ENCODE assay signal across 8 cellular contexts in the genomic region with DNA sequence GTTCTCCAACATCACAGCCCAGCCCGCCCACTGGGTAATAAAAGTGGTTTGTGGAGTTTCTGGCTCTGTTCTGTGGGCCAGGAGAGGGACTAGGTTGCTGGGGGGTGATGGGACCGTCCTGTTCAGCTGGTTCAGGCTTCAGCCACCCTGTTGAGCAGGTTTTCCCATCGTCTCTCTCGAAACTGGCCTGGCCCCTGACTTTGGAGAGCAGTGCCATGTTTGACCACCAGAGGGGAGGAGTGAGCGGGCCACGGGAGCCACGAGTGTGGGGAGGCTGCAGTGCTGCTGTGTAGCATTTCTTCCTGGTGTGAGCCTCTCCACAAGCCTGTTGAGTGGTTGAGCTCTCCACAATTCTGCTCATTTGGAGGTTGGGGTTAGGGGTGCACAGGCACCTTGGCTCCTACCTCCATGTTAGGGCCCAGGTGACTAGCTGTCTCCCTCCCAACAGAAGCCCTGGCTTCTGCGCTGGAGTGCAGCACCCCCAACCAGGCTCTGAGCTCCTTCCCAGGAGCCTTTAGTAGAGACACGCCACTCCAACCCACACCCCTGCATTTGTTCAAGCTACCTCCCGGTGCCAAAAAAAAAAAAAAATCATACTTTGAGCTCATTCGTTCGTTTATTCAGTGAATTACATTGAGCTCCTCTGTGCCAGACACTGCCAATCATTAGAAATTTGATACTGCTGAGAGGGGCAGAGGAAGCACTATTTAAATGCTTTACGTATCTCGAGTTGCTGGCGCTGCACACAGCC. TPM values are rescaled to one million over a fixed set of nuclear protein-coding genes. Genes with fewer than 3 reads are reported as not detected.
A peak's percentile ranks its signal among the peaks of the same experiment; 100 is the strongest.
DNase-seq lines count a peak whose midpoint lies in the region; ATAC-seq and TF ChIP-seq lines count a peak whose summit lies in the region.

No MANE protein-coding gene starts in this region.

- no peak overlapping the region for H3K27ac Mint-ChIP-seq in activated T-cell treated with anti-CD3 and anti-CD28 coated beads, Interleukin-2, amount 50 U/mL, for 72 hours
- H3K27ac Mint-ChIP-seq in neural progenitor cell: no peak overlapping the region

- ATAC-seq in GM18505 (IDR thresholded peaks at IDR 0.05; ENCODE audit: unreplicated experiment): peak; percentile 67
- ATAC-seq in activated T-cell treated with anti-CD3 and anti-CD28 coated beads, Interleukin-2, amount 50 U/mL, for 72 hours (replicated peaks in 1 of 2): peak; percentile 86 to 88

- no peaks in the 10 kb centered on the region for H3K79me2 ChIP-seq in neural progenitor cell (ENCODE audit: low read depth)

- peak; percentile 84 to 97 (median 96) for TF ChIP-seq CTCF in Peyer's patch (IDR thresholded peaks at IDR 0.05)
- peak; percentile 96 for TF ChIP-seq CTCF in fibroblast of mammary gland (conservative IDR thresholded peaks at IDR 0.05; ENCODE audit: control insufficient read depth, insufficient read depth, low read depth, low read length)
- TF ChIP-seq CTCF in neural progenitor cell (IDR thresholded peaks at IDR 0.05): peak; percentile 89

- H3F3A ChIP-seq in neural progenitor cell (ENCODE audit: low read depth): peaks cover 9% of the 10 kb centered on the region

- H3K4me2 ChIP-seq in neural progenitor cell: no peak overlapping the region

- H3K27me3 ChIP-seq in Peyer's patch (no peaks in the 10 kb centered on the region), neural progenitor cell (no peaks in the 10 kb centered on the region)

- H3K36me3 ChIP-seq in Peyer's patch (peaks cover 0 to 46% (median 0%) of the 10 kb centered on the region in 3 donors), neural progenitor cell (no peaks in the 10 kb centered on the region)

- DNase-seq in 8988T (peak; percentile 79), HuH-7 (ENCODE audit: low spot score) (peak; percentile 73), Peyer's patch (peak; percentile 64 to 89 (median 88)), fibroblast of mammary gland (ENCODE audit: low read depth) (peak; percentile 53), neural progenitor cell (ENCODE audit: low spot score) (peak; percentile 72), substantia nigra (lab: John Stamatoyannopoulos, UW) (peak in 38 of 49 donors; percentile 6 to 66 (median 32))
- DNase-seq in activated T-cell treated with anti-CD3 and anti-CD28 coated beads, Interleukin-2, amount 50 U/mL, for 72 hours: peak; percentile 81 to 88

- H3K4me1 Mint-ChIP-seq in activated T-cell treated with anti-CD3 and anti-CD28 coated beads, Interleukin-2, amount 50 U/mL, for 72 hours (ENCODE audit: low read depth): peaks cover 23% of the 10 kb centered on the region
- peaks cover 23% of the 10 kb centered on the region for H3K4me1 Mint-ChIP-seq in neural progenitor cell

- H3K9ac ChIP-seq in neural progenitor cell: no peak overlapping the region

- TF ChIP-seq POLR2A in GM18505 (IDR thresholded peaks at IDR 0.05; ENCODE audit: borderline replicate concordance, extremely low read depth, insufficient read depth, insufficient read length): no peak
- no peak for TF ChIP-seq POLR2A in Peyer's patch (IDR thresholded peaks at IDR 0.05)

- peak overlapping the region; percentile 80 for H2AFZ ChIP-seq in neural progenitor cell (replicated peaks)

- H3K27ac ChIP-seq in Peyer's patch: peak overlapping the region in 3 of 4 donors; percentile 16 to 78 (median 41)
- H3K27ac ChIP-seq in neural progenitor cell: no peak overlapping the region
- no peak overlapping the region for H3K27ac ChIP-seq in substantia nigra (ENCODE audit: low read depth, low read length, poor library complexity, severe bottlenecking)

- no peaks in the 10 kb centered on the region for H4K20me1 ChIP-seq in neural progenitor cell (ENCODE audit: low read depth)

- no peak overlapping the region for H3K4me3 Mint-ChIP-seq in activated T-cell treated with anti-CD3 and anti-CD28 coated beads, Interleukin-2, amount 50 U/mL, for 72 hours
- peak overlapping the region; percentile 33 for H3K4me3 Mint-ChIP-seq in neural progenitor cell

- peaks cover 0 to 27% (median 3%) of the 10 kb centered on the region in 4 donors for H3K4me1 ChIP-seq in Peyer's patch
- H3K4me1 ChIP-seq in neural progenitor cell: no peaks in the 10 kb centered on the region

- no peaks in the 10 kb centered on the region for H3K9me3 Mint-ChIP-seq in activated T-cell treated with anti-CD3 and anti-CD28 coated beads, Interleukin-2, amount 50 U/mL, for 72 hours
- H3K9me3 Mint-ChIP-seq in neural progenitor cell: no peaks in the 10 kb centered on the region

- H3K27me3 Mint-ChIP-seq in activated T-cell treated with anti-CD3 and anti-CD28 coated beads, Interleukin-2, amount 50 U/mL, for 72 hours (ENCODE audit: low read depth): no peaks in the 10 kb centered on the region
- peaks cover 4% of the 10 kb centered on the region for H3K27me3 Mint-ChIP-seq in neural progenitor cell (ENCODE audit: insufficient read depth, low read depth)

- H3K36me3 Mint-ChIP-seq in activated T-cell treated with anti-CD3 and anti-CD28 coated beads, Interleukin-2, amount 50 U/mL, for 72 hours (ENCODE audit: insufficient read depth in 2 of 2): no peaks in the 10 kb centered on the region
- no peaks in the 10 kb centered on the region for H3K36me3 Mint-ChIP-seq in neural progenitor cell

- H3K9me3 ChIP-seq in Peyer's patch (no peaks in the 10 kb centered on the region), neural progenitor cell (ENCODE audit: low read depth) (no peaks in the 10 kb centered on the region)

- no peak overlapping the region for H3K4me3 ChIP-seq in Peyer's patch
- no peak overlapping the region for H3K4me3 ChIP-seq in fibroblast of mammary gland (ENCODE audit: control insufficient read depth, low read depth, low read length)
- H3K4me3 ChIP-seq in neural progenitor cell: no peak overlapping the region

RNA-seq across cellular contexts. Expression of gene SPINT1, which starts 13.9 kb away (rescaled TPM):
- total RNA-seq in Peyer's patch: 100 to 1,000 TPM; 103 to 991 (median 784) TPM
- total RNA-seq in activated T-cell treated with anti-CD3 and anti-CD28 coated beads, Interleukin-2, amount 50 U/mL, for 72 hours: 10 to 100 TPM; 17.3 to 19.4 TPM
- total RNA-seq in neural progenitor cell (ENCODE audit: low replicate concordance): 12.0 and 13.7 TPM in 2 replicates

RNA-seq across cellular contexts. Expression of gene RHOV, which starts 16.3 kb away (rescaled TPM):
- total RNA-seq in Peyer's patch (1 to 10 TPM in 1 of 4 donors, under 1 TPM in 2, not detected in 1; 0.67 to 1.6 (median 0.88) TPM), neural progenitor cell (ENCODE audit: low replicate concordance) (1.2 TPM in 1 of 2 replicates, not detected in the other)
- total RNA-seq in activated T-cell treated with anti-CD3 and anti-CD28 coated beads, Interleukin-2, amount 50 U/mL, for 72 hours: under 1 TPM; 0.14 to 0.23 TPM

RNA-seq across cellular contexts. Expression of gene PPP1R14D, which starts 29.3 kb away (rescaled TPM):
- 100 to 1,000 TPM in 2 of 4 donors, 10 to 100 TPM in 2; 42.9 to 217 (median 148) TPM for total RNA-seq in Peyer's patch
- total RNA-seq in activated T-cell treated with anti-CD3 and anti-CD28 coated beads, Interleukin-2, amount 50 U/mL, for 72 hours: not detected
- not detected in 2 replicates for total RNA-seq in neural progenitor cell (ENCODE audit: low replicate concordance)

RNA-seq across cellular contexts. Expression of gene VPS18, which starts 36.5 kb away (rescaled TPM):
- 10 to 100 TPM; 15.7 to 26.8 (median 23.8) TPM for total RNA-seq in Peyer's patch
- 10 to 100 TPM; 10.7 to 12.1 TPM for total RNA-seq in activated T-cell treated with anti-CD3 and anti-CD28 coated beads, Interleukin-2, amount 50 U/mL, for 72 hours
- total RNA-seq in neural progenitor cell (ENCODE audit: low replicate concordance): 8.0 and 22.2 TPM in 2 replicates

RNA-seq across cellular contexts. Expression of gene DNAJC17, which starts 50.5 kb away (rescaled TPM):
- 10 to 100 TPM; 26.9 to 37.1 (median 32.9) TPM for total RNA-seq in Peyer's patch
- 10 to 100 TPM; 26.3 to 37.3 TPM for total RNA-seq in activated T-cell treated with anti-CD3 and anti-CD28 coated beads, Interleukin-2, amount 50 U/mL, for 72 hours
- total RNA-seq in neural progenitor cell (ENCODE audit: low replicate concordance): 23.3 and 49.3 TPM in 2 replicates

Comparison
In these comparisons a context has a peak if more than half of its experiments do, and no peak if none do; other contexts are left out.
1. DNase-seq: peak in every context shown above with its lines; median percentile 88 in Peyer's patch; 84 in activated T-cell treated with anti-CD3 and anti-CD28 coated beads, Interleukin-2, amount 50 U/mL, for 72 hours; 79 in 8988T; 73 in HuH-7; 72 in neural progenitor cell; 53 in fibroblast of mammary gland; 32 in substantia nigra.
2. H3K27ac ChIP-seq: peak in Peyer's patch (3 of 4); none in neural progenitor cell (single experiment) and substantia nigra (single experiment).
3. RNA of gene PPP1R14D, which starts 29.3 kb away (total RNA-seq): 42.9 to 217 TPM in Peyer's patch; not detected in activated T-cell treated with anti-CD3 and anti-CD28 coated beads, Interleukin-2, amount 50 U/mL, for 72 hours and not detected in neural progenitor cell; every median in the first group is over 10 times any median in the second.
4. Peak in every context shown above with its lines, with median percentiles within 50 percentile points of each other: CTCF ChIP-seq.